14 cellular contexts compared by ENCODE assay signal in the genomic region with DNA sequence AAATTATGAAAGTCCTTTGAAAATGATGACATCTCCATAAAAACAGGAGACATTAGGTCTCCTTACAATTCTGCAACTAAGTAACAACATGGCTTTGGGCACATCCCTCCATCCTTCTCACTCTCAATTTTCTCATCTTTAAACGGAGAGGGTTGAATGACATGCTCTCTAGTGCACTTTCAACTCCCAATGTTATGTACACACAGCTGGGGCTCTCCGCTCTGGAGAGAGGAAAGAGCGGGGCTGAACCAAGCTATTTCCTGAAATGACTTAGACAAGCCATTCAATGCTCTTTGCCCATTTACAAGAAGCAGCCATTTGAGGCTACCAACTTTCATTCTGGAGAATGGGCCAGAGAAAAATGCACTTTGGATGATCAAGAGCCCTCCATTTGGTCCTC.
"Had no signal": no experiment of that assay in that cellular context is flagged by ENCODE, and none has a peak within 500 bp of the region (broad histone marks: within the 10 kb centered on the region; RNA-seq: fewer than 3 reads in every experiment).

No MANE protein-coding gene starts in this region.

- H3K9me3 Mint-ChIP-seq: activated B cell treated with CpG ODN at 0.5 μM for 24 hours; activated CD4-positive, alpha-beta memory T cell treated with anti-CD3 and anti-CD28 coated beads for 36 hours; activated naive CD8-positive, alpha-beta T cell treated with anti-CD3 and anti-CD28 coated beads for 36 hours; naive B cell; neural crest cell; stimulated activated naive CD8-positive, alpha-beta T cell treated with anti-CD3 and anti-CD28 coated beads, Interleukin-15, Interleukin-2, amounts not matched to agents 100 ng/mL and 50 ng/mL, for 24 hours had no signal

- H3K27ac Mint-ChIP-seq: activated B cell treated with CpG ODN at 0.5 μM for 24 hours; activated CD4-positive, alpha-beta memory T cell treated with anti-CD3 and anti-CD28 coated beads for 36 hours; activated naive CD8-positive, alpha-beta T cell treated with anti-CD3 and anti-CD28 coated beads for 36 hours; naive B cell; stimulated activated naive CD8-positive, alpha-beta T cell treated with anti-CD3 and anti-CD28 coated beads, Interleukin-15, Interleukin-2, amounts not matched to agents 100 ng/mL and 50 ng/mL, for 24 hours had no signal

- ATAC-seq: mucosa of descending colon had no signal

- DNase-seq: activated B cell treated with CpG ODN at 0.5 μM for 24 hours; activated CD4-positive, alpha-beta memory T cell treated with anti-CD3 and anti-CD28 coated beads for 36 hours; activated CD4-positive, alpha-beta T cell treated with anti-CD3 and anti-CD28 coated beads for 4 hours; activated naive CD4-positive, alpha-beta T cell; activated naive CD8-positive, alpha-beta T cell treated with anti-CD3 and anti-CD28 coated beads for 36 hours; activated T-cell treated with anti-CD3 and anti-CD28 coated beads for 4 hours; amniotic stem cell; effector CD8-positive, alpha-beta T cell; mesenchymal stem cell; mucosa of descending colon; naive B cell; stimulated activated CD4-positive, alpha-beta T cell treated with anti-CD3 and anti-CD28 coated beads, Interleukin-2, amount 100 ng/mL, for 24 hours had no signal

- H3K4me1 Mint-ChIP-seq: activated B cell treated with CpG ODN at 0.5 μM for 24 hours, naive B cell had no signal

- H3K27me3 Mint-ChIP-seq: activated CD4-positive, alpha-beta memory T cell treated with anti-CD3 and anti-CD28 coated beads for 36 hours; activated naive CD8-positive, alpha-beta T cell treated with anti-CD3 and anti-CD28 coated beads for 36 hours; stimulated activated naive CD8-positive, alpha-beta T cell treated with anti-CD3 and anti-CD28 coated beads, Interleukin-15, Interleukin-2, amounts not matched to agents 100 ng/mL and 50 ng/mL, for 24 hours had no signal

- H3K36me3 Mint-ChIP-seq: activated CD4-positive, alpha-beta memory T cell treated with anti-CD3 and anti-CD28 coated beads for 36 hours; activated naive CD8-positive, alpha-beta T cell treated with anti-CD3 and anti-CD28 coated beads for 36 hours; naive B cell had no signal

- H3K4me3 Mint-ChIP-seq: activated B cell treated with CpG ODN at 0.5 μM for 24 hours; activated CD4-positive, alpha-beta memory T cell treated with anti-CD3 and anti-CD28 coated beads for 36 hours; activated naive CD8-positive, alpha-beta T cell treated with anti-CD3 and anti-CD28 coated beads for 36 hours; naive B cell; neural crest cell; stimulated activated naive CD8-positive, alpha-beta T cell treated with anti-CD3 and anti-CD28 coated beads, Interleukin-15, Interleukin-2, amounts not matched to agents 100 ng/mL and 50 ng/mL, for 24 hours had no signal
